24 cellular contexts compared by ENCODE assay signal in genomic region chr3:64892664-64893309, GRCh38.
"Had no signal": no experiment of that assay in that cellular context is flagged by ENCODE, and none has a peak within 500 bp of the region (broad histone marks: within the 10 kb centered on the region; RNA-seq: fewer than 3 reads in every experiment).

No MANE protein-coding gene starts in this region.

- DNase-seq: colonic mucosa; effector CD8-positive, alpha-beta T cell; endodermal cell; foreskin fibroblast; gastrocnemius medialis; head of caudate nucleus; left cardiac atrium; left ventricle myocardium inferior; lower lobe of right lung; mucosa of descending colon; naive B cell; sigmoid colon; stimulated activated CD4-positive, alpha-beta T cell treated with anti-CD3 and anti-CD28 coated beads, Interleukin-4, amount 100 ng/mL, for 4 hours; stimulated activated naive CD8-positive, alpha-beta T cell treated with anti-CD3 and anti-CD28 coated beads, Interleukin-15, Interleukin-2, amounts not matched to agents 100 U/mL and 50 U/mL, for 24 hours; substantia nigra had no signal

- H3K79me2 ChIP-seq: hepatocyte, parathyroid adenoma had no signal

- H3K27me3 ChIP-seq: colonic mucosa, gastrocnemius medialis, hepatocyte, neutrophil, right atrium auricular region, sigmoid colon, tibial nerve had no signal

- H3K4me1 ChIP-seq: colonic mucosa, parathyroid adenoma had no signal

- H3K27ac ChIP-seq: colonic mucosa, hepatocyte, lower lobe of right lung, neutrophil, parathyroid adenoma, sigmoid colon, thoracic aorta had no signal

- ATAC-seq: gastrocnemius medialis; left cardiac atrium; mucosa of descending colon; natural killer cell treated with Interleukin-12 subunit alpha and Interleukin-12 subunit beta and Interleukin-15 and Interleukin-18, amount 100 ng/mL, for 72 hours; stimulated activated memory B cell treated with anti-CD40 and anti-IgM and Interleukin-4, amounts not matched to agents 10 μg/mL and 1 μg/mL and 100 μg/mL, for 72 hours; stimulated activated naive CD8-positive, alpha-beta T cell treated with anti-CD3 and anti-CD28 coated beads, Interleukin-15, Interleukin-2, amounts not matched to agents 100 U/mL and 50 U/mL, for 24 hours had no signal

- FAIRE-seq: islet of Langerhans had no signal

- H3K9me3 ChIP-seq: colonic mucosa, gastrocnemius medialis, left ventricle myocardium inferior, lower lobe of right lung, mucosa of descending colon, neutrophil, right atrium auricular region, sigmoid colon, thoracic aorta, tibial nerve had no signal

- H3K9ac ChIP-seq: parathyroid adenoma had no signal

- H3K4me3 ChIP-seq: colonic mucosa, gastrocnemius medialis, hepatocyte, left ventricle myocardium inferior, lower lobe of right lung, mucosa of descending colon, right atrium auricular region, sigmoid colon, thoracic aorta, tibial nerve had no signal

- H3K36me3 ChIP-seq: colonic mucosa, gastrocnemius medialis, left ventricle myocardium inferior, lower lobe of right lung, neutrophil, right atrium auricular region, sigmoid colon, thoracic aorta, tibial nerve had no signal

- H3K4me2 ChIP-seq: hepatocyte had no signal

- H2AFZ ChIP-seq: hepatocyte, parathyroid adenoma had no signal
